Comparison of ENCODE assay signal across 8 cellular contexts in genomic region chr6:118509009-118509617, GRCh38. TPM values are rescaled to one million over a fixed set of nuclear protein-coding genes. Genes with fewer than 3 reads are reported as not detected.
DNase-seq lines count a peak whose midpoint lies in the region; ATAC-seq and TF ChIP-seq lines count a peak whose summit lies in the region.

No MANE protein-coding gene starts in this region.

- no peak overlapping the region for H3K4me3 Mint-ChIP-seq in activated CD4-positive, alpha-beta T cell treated with anti-CD3 and anti-CD28 coated beads for 36 hours
- H3K4me3 Mint-ChIP-seq in activated CD4-positive, alpha-beta T cell treated with anti-CD3 and anti-CD28 coated beads, Interleukin-2, amount 10 ng/mL, durations not matched to agents 24 days and 14 days: no peak overlapping the region

- H3K27ac Mint-ChIP-seq in activated CD4-positive, alpha-beta T cell treated with anti-CD3 and anti-CD28 coated beads for 36 hours: no peak overlapping the region
- H3K27ac Mint-ChIP-seq in activated CD4-positive, alpha-beta T cell treated with anti-CD3 and anti-CD28 coated beads, Interleukin-2, amount 10 ng/mL, durations not matched to agents 24 days and 14 days: no peak overlapping the region

- no peaks in the 10 kb centered on the region for H3K27me3 ChIP-seq in mammary epithelial cell (ENCODE audit: insufficient read depth, low read length)

- H3K9ac ChIP-seq in mammary epithelial cell (ENCODE audit: insufficient read depth, low read length): no peak overlapping the region

- H3K4me3 ChIP-seq in mammary epithelial cell (replicated peaks in 1 of 3; ENCODE audit: insufficient read depth in 1 of 3, low read depth in 2 of 3, low read length in 3 of 3): no peak overlapping the region

- H3K36me3 Mint-ChIP-seq in activated CD4-positive, alpha-beta T cell treated with anti-CD3 and anti-CD28 coated beads for 36 hours (ENCODE audit: low read depth): peaks cover 15% of the 10 kb centered on the region
- H3K36me3 Mint-ChIP-seq in activated CD4-positive, alpha-beta T cell treated with anti-CD3 and anti-CD28 coated beads, Interleukin-2, amount 10 ng/mL, durations not matched to agents 24 days and 14 days (ENCODE audit: low read depth): peaks cover 15% of the 10 kb centered on the region

- no peaks in the 10 kb centered on the region for H3K9me3 Mint-ChIP-seq in activated CD4-positive, alpha-beta T cell treated with anti-CD3 and anti-CD28 coated beads for 36 hours (ENCODE audit: low read depth)
- H3K9me3 Mint-ChIP-seq in activated CD4-positive, alpha-beta T cell treated with anti-CD3 and anti-CD28 coated beads, Interleukin-2, amount 10 ng/mL, durations not matched to agents 24 days and 14 days: no peaks in the 10 kb centered on the region

- peaks cover 10% of the 10 kb centered on the region for H3K79me2 ChIP-seq in mammary epithelial cell (ENCODE audit: insufficient read depth, low read length)

- dilution Hi-C loops in mammary epithelial cell (cut with HindIII; ENCODE audit: low sequenced_read_pairs): no loop called here

- H3K9me3 ChIP-seq in mammary epithelial cell (replicated peaks; ENCODE audit: insufficient read depth, low read length): no peaks in the 10 kb centered on the region

- H3K27me3 Mint-ChIP-seq in activated CD4-positive, alpha-beta T cell treated with anti-CD3 and anti-CD28 coated beads for 36 hours: no peaks in the 10 kb centered on the region
- no peaks in the 10 kb centered on the region for H3K27me3 Mint-ChIP-seq in activated CD4-positive, alpha-beta T cell treated with anti-CD3 and anti-CD28 coated beads, Interleukin-2, amount 10 ng/mL, durations not matched to agents 24 days and 14 days

- peaks cover 2% of the 10 kb centered on the region for H3K36me3 ChIP-seq in mammary epithelial cell (ENCODE audit: insufficient read depth, low read length)

- H3K4me2 ChIP-seq in mammary epithelial cell (ENCODE audit: insufficient read depth, low read depth, low read length): no peak overlapping the region

- 57% methylated on average over 3 of the region's 3 CpGs for WGBS in mammary epithelial cell (ENCODE audit: low coverage, missing lambda C conversion rate)

- H3K27ac ChIP-seq in mammary epithelial cell (ENCODE audit: insufficient read depth, low read depth, low read length): no peak overlapping the region

- intact Hi-C loops in activated CD4-positive, alpha-beta T cell treated with anti-CD3 and anti-CD28 coated beads for 36 hours (cut with DNase I, micrococcal nuclease): loop anchor here (2.0 to 5.0 kb wide), 2 partner anchors 224 to 227 kb away; no protein-coding TSS in a partner anchor
- intact Hi-C loops in activated CD4-positive, alpha-beta T cell treated with anti-CD3 and anti-CD28 coated beads, Interleukin-2, amount 10 ng/mL, durations not matched to agents 24 days and 14 days (cut with micrococcal nuclease): loop anchor here (10.0 kb wide), 1 partner anchor 224 kb away; no protein-coding TSS in a partner anchor
- intact Hi-C loops in mammary epithelial cell (cut with micrococcal nuclease): loop anchor here (1.0 to 2.0 kb wide), 4 partner anchors 42 to 225 kb away; no protein-coding TSS in a partner anchor

- no peaks in the 10 kb centered on the region for H4K20me1 ChIP-seq in mammary epithelial cell (ENCODE audit: insufficient read depth, low read length)

- DNase-seq in activated CD4-positive, alpha-beta T cell treated with anti-CD3 and anti-CD28 coated beads for 36 hours: peak; percentile 39
- no peak for DNase-seq in activated CD4-positive, alpha-beta T cell treated with anti-CD3 and anti-CD28 coated beads, Interleukin-2, amount 10 ng/mL, durations not matched to agents 24 days and 14 days
- DNase-seq in NCI-H2029 treated with DMSO at 0.1 percent for 48 hours (lab: John Stamatoyannopoulos, UW) (peak; percentile 41), mammary epithelial cell (no peak), myocyte (ENCODE audit: low read depth) (peak; percentile 51)

- CTCF ChIA-PET in activated CD4-positive, alpha-beta T cell treated with anti-CD3 and anti-CD28 coated beads for 36 hours (lab: Charles Lee): no interaction called here
- CTCF ChIA-PET in mammary epithelial cell (lab: Charles Lee; ENCODE audit: low non-redundant PET): no interaction called here

- H3K4me1 Mint-ChIP-seq in activated CD4-positive, alpha-beta T cell treated with anti-CD3 and anti-CD28 coated beads for 36 hours: peaks cover 12% of the 10 kb centered on the region
- peaks cover 4% of the 10 kb centered on the region for H3K4me1 Mint-ChIP-seq in activated CD4-positive, alpha-beta T cell treated with anti-CD3 and anti-CD28 coated beads, Interleukin-2, amount 10 ng/mL, durations not matched to agents 24 days and 14 days

- POLR2A ChIA-PET in activated CD4-positive, alpha-beta T cell treated with anti-CD3 and anti-CD28 coated beads for 36 hours (lab: Charles Lee): no interaction called here

- ATAC-seq in activated CD4-positive, alpha-beta T cell treated with anti-CD3 and anti-CD28 coated beads for 36 hours: no peak
- ATAC-seq in HG03196 (IDR thresholded peaks at IDR 0.05; ENCODE audit: unreplicated experiment) (no peak), GM21515 (IDR thresholded peaks at IDR 0.05; ENCODE audit: unreplicated experiment) (no peak), HG02678 (IDR thresholded peaks at IDR 0.05; ENCODE audit: unreplicated experiment) (no peak)

- peak; percentile 66 to 71 for TF ChIP-seq CTCF in mammary epithelial cell (conservative IDR thresholded peaks at IDR 0.05 in 1 of 2, IDR thresholded peaks at IDR 0.05 in 1 of 2; ENCODE audit: extremely low read depth in 1 of 2, insufficient read depth in 1 of 2, low read depth in 1 of 2, low read length in 2 of 2)

- BruUV-seq in mammary epithelial cell (replicated peaks; lab: Mats Ljungman, UMichigan): no TSS peak

- in situ Hi-C loops in mammary epithelial cell (cut with MboI; ENCODE audit: low sequenced_read_pairs in 2 of 2): loop anchor here in 1 of 2 donors (25.0 kb wide), 1 partner anchor 222 kb away; no protein-coding TSS in a partner anchor

- no peaks in the 10 kb centered on the region for H3K4me1 ChIP-seq in mammary epithelial cell (ENCODE audit: insufficient read depth, low read length)

- no peak overlapping the region for H2AFZ ChIP-seq in mammary epithelial cell (ENCODE audit: low read depth, low read length)

RNA-seq across cellular contexts. Expression of gene PLN, which starts 39.0 kb away (rescaled TPM):
- total RNA-seq in activated CD4-positive, alpha-beta T cell treated with anti-CD3 and anti-CD28 coated beads for 36 hours: not detected
- not detected in 2 replicates for total RNA-seq in activated CD4-positive, alpha-beta T cell treated with anti-CD3 and anti-CD28 coated beads, Interleukin-2, amount 10 ng/mL, durations not matched to agents 24 days and 14 days
- not detected for total RNA-seq in mammary epithelial cell
- polyA plus RNA-seq in mammary epithelial cell: not detected
- not detected for polyA minus RNA-seq in mammary epithelial cell
- 0.10 and 1.4 TPM in 2 replicates for total RNA-seq in myocyte
- 0.30 TPM for polyA plus RNA-seq in myocyte (2012)

Comparison
In these comparisons a context has a peak if more than half of its experiments do, and no peak if none do; other contexts are left out.
1. DNase-seq: peak in activated CD4-positive, alpha-beta T cell treated with anti-CD3 and anti-CD28 coated beads for 36 hours (single experiment), NCI-H2029 treated with DMSO at 0.1 percent for 48 hours (single experiment) and myocyte (single experiment); none in activated CD4-positive, alpha-beta T cell treated with anti-CD3 and anti-CD28 coated beads, Interleukin-2, amount 10 ng/mL, durations not matched to agents 24 days and 14 days (single experiment) and mammary epithelial cell (single experiment).